8 cellular contexts compared by ENCODE assay signal in the genomic region with DNA sequence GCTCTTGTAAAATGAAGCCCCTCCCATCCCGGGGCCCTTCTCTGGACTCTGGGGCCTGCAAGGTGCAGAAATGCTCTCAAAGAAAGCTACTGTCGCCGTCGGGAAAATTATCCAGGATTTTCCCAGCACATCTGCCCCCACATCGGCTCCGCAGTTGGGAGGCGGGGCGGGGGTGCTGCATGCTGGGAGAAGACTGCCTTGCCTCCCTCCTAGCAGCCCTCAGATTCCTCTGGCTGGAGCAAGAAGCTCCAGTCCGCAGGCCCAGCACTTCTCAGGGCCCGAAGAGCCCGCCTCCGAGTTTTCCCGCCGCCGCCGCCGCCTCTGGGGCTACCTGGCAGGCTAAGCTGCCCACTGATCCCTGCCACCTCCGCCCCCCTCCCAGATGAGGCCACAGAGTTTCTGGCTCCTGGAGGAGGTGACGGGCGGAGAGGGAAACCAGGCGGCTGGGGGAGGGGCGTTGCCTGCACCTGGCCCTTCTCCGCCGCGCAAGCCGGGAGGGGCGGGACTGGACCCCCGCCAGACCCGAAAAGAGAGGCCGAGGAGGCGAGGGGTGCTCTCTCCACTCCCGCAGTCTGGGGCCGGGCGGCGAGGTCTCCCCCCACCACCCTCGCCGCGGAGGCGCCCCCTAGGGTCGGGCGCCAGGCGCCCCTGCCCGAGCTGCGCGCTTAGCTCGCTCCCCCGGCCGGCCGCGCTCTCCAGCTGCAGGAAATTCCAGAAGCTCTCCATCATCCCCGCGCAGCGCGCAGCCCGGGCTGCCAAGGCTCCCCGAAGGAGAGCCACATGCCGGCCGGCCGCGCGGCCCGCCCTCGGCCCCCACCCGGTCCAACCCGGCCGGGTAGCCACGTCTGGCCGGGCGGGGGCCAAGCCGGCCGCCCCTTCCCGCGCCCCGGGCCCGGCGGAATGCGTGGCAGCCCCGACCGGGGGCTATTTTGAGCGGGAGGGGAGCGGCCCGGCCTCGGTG. TPM values are rescaled to one million over a fixed set of nuclear protein-coding genes. Genes with fewer than 3 reads are reported as not detected.
DNase-seq lines count a peak whose midpoint lies in the region; ATAC-seq and TF ChIP-seq lines count a peak whose summit lies in the region.

No MANE protein-coding gene starts in this region.

- intact Hi-C loops in testis (cut with DNase I; ENCODE audit: low total_unique reads) = no loop called here
- intact Hi-C loops in activated CD8-positive, alpha-beta T cell treated with anti-CD3 and anti-CD28 coated beads for 36 hours (cut with micrococcal nuclease) = no loop called here
- intact Hi-C loops in activated T-helper 2 cell treated with anti-CD3 and anti-CD28 coated beads, Interferon-gamma antibody, Interleukin-2, Interleukin-4, amounts not matched to agents 10 μg/mL and 5 μg/mL and 100 μg/mL, durations not matched to agents 14 hours and 24 hours and 36 hours (cut with micrococcal nuclease) = no loop called here

- peaks cover 18% of the 10 kb centered on the region for H3K4me1 Mint-ChIP-seq in activated CD8-positive, alpha-beta T cell treated with anti-CD3 and anti-CD28 coated beads for 36 hours (ENCODE audit: low read depth)
- peaks cover 6% of the 10 kb centered on the region for H3K4me1 Mint-ChIP-seq in activated T-helper 2 cell treated with anti-CD3 and anti-CD28 coated beads, Interferon-gamma antibody, Interleukin-2, Interleukin-4, amounts not matched to agents 10 μg/mL and 5 μg/mL and 100 μg/mL, durations not matched to agents 14 hours and 24 hours and 36 hours (ENCODE audit: low read depth)

- CTCF ChIA-PET in activated CD8-positive, alpha-beta T cell treated with anti-CD3 and anti-CD28 coated beads for 36 hours (lab: Charles Lee) = interaction anchor here (0.9 to 15.1 kb wide), 4 partner anchors 11 to 163 kb away, joined by 3 to 178 read pairs (median 4); no protein-coding TSS in a partner anchor

- TF ChIP-seq CTCF in liver (IDR thresholded peaks at IDR 0.05; ENCODE audit: low read depth, low read length, missing input control) (no peak), testis (IDR thresholded peaks at IDR 0.05) (peak in 1 of 3 experiments; percentile 6)
- no peak for TF ChIP-seq CTCF in activated CD8-positive, alpha-beta T cell treated with anti-CD3 and anti-CD28 coated beads for 36 hours (IDR thresholded peaks at IDR 0.05)

- no peak for TF ChIP-seq POLR2A in testis (IDR thresholded peaks at IDR 0.05)

- TF ChIP-seq RAD21 in liver (IDR thresholded peaks at IDR 0.05) = no peak

- H3K4me3 Mint-ChIP-seq in activated CD8-positive, alpha-beta T cell treated with anti-CD3 and anti-CD28 coated beads for 36 hours = no peak overlapping the region
- H3K4me3 Mint-ChIP-seq in activated T-helper 2 cell treated with anti-CD3 and anti-CD28 coated beads, Interferon-gamma antibody, Interleukin-2, Interleukin-4, amounts not matched to agents 10 μg/mL and 5 μg/mL and 100 μg/mL, durations not matched to agents 14 hours and 24 hours and 36 hours (ENCODE audit: low read depth) = no peak overlapping the region

- no peaks in the 10 kb centered on the region for H3K9me3 Mint-ChIP-seq in activated CD8-positive, alpha-beta T cell treated with anti-CD3 and anti-CD28 coated beads for 36 hours
- H3K9me3 Mint-ChIP-seq in activated T-helper 2 cell treated with anti-CD3 and anti-CD28 coated beads, Interferon-gamma antibody, Interleukin-2, Interleukin-4, amounts not matched to agents 10 μg/mL and 5 μg/mL and 100 μg/mL, durations not matched to agents 14 hours and 24 hours and 36 hours = no peaks in the 10 kb centered on the region

- H3K27ac ChIP-seq in liver (ENCODE audit: low read depth in 1 of 2, low read length in 2 of 2) (peak overlapping the region; percentile 34 to 54), testis (peak overlapping the region; percentile 66 to 92)

- H3K4me1 ChIP-seq in liver (ENCODE audit: control insufficient read depth in 4 of 4, insufficient read depth in 4 of 4, low read length in 3 of 4) = peaks cover 25 to 62% (median 45%) of the 10 kb centered on the region in 4 donors
- H3K4me1 ChIP-seq in testis = peaks cover 80% of the 10 kb centered on the region

- H3K9ac ChIP-seq in liver (ENCODE audit: low read depth in 1 of 2, low read length in 2 of 2) = no peak overlapping the region

- no peak overlapping the region for H3K27ac Mint-ChIP-seq in activated CD8-positive, alpha-beta T cell treated with anti-CD3 and anti-CD28 coated beads for 36 hours
- H3K27ac Mint-ChIP-seq in activated T-helper 2 cell treated with anti-CD3 and anti-CD28 coated beads, Interferon-gamma antibody, Interleukin-2, Interleukin-4, amounts not matched to agents 10 μg/mL and 5 μg/mL and 100 μg/mL, durations not matched to agents 14 hours and 24 hours and 36 hours = no peak overlapping the region

- POLR2A ChIA-PET in activated CD8-positive, alpha-beta T cell treated with anti-CD3 and anti-CD28 coated beads for 36 hours (lab: Charles Lee) = no interaction called here

- H3K36me3 ChIP-seq in liver (ENCODE audit: control insufficient read depth in 4 of 4, insufficient read depth in 3 of 4, low read depth in 1 of 4, low read length in 3 of 4) (no peaks in the 10 kb centered on the region), testis (ENCODE audit: low read depth, missing control alignments) (no peaks in the 10 kb centered on the region)

- H3K27me3 ChIP-seq in liver (ENCODE audit: control insufficient read depth in 4 of 4, insufficient read depth in 4 of 4, low read length in 3 of 4) = no peaks in the 10 kb centered on the region
- no peaks in the 10 kb centered on the region for H3K27me3 ChIP-seq in testis

- peak overlapping the region in 1 of 3 donors; percentile 52 for H3K4me3 ChIP-seq in liver (ENCODE audit: low read depth in 1 of 3, low read length in 3 of 3)
- peak overlapping the region; percentile 50 to 56 for H3K4me3 ChIP-seq in testis

- ATAC-seq in activated CD8-positive, alpha-beta T cell treated with anti-CD3 and anti-CD28 coated beads for 36 hours = no peak

- H3K36me3 Mint-ChIP-seq in activated CD8-positive, alpha-beta T cell treated with anti-CD3 and anti-CD28 coated beads for 36 hours (ENCODE audit: low read depth) = no peaks in the 10 kb centered on the region
- H3K36me3 Mint-ChIP-seq in activated T-helper 2 cell treated with anti-CD3 and anti-CD28 coated beads, Interferon-gamma antibody, Interleukin-2, Interleukin-4, amounts not matched to agents 10 μg/mL and 5 μg/mL and 100 μg/mL, durations not matched to agents 14 hours and 24 hours and 36 hours (ENCODE audit: low read depth) = peaks cover 3% of the 10 kb centered on the region

- peaks cover 4% of the 10 kb centered on the region for H3K27me3 Mint-ChIP-seq in activated CD8-positive, alpha-beta T cell treated with anti-CD3 and anti-CD28 coated beads for 36 hours
- peaks cover 15% of the 10 kb centered on the region for H3K27me3 Mint-ChIP-seq in activated T-helper 2 cell treated with anti-CD3 and anti-CD28 coated beads, Interferon-gamma antibody, Interleukin-2, Interleukin-4, amounts not matched to agents 10 μg/mL and 5 μg/mL and 100 μg/mL, durations not matched to agents 14 hours and 24 hours and 36 hours (ENCODE audit: low read depth)

- H3K9me3 ChIP-seq in liver (ENCODE audit: control insufficient read depth in 4 of 4, low read length in 3 of 4) = no peaks in the 10 kb centered on the region
- no peaks in the 10 kb centered on the region for H3K9me3 ChIP-seq in testis

- WGBS in liver = 26% methylated on average over 83 of the region's 83 CpGs
- 3 to 8% methylated on average over 4 to 34 of the region's 83 CpGs for WGBS in testis, 2 donors

- DNase-seq in DMS79 treated with DMSO at 0.1 percent for 48 hours (lab: John Stamatoyannopoulos, UW) (peak; percentile 93), NCI-H2171 (lab: John Stamatoyannopoulos, UW) (peak; percentile 64), dedifferentiated amniotic fluid mesenchymal stem cell (ENCODE audit: extremely low spot score) (peak; percentile 80), testis (peak; percentile 70), cerebellum (ENCODE audit: low spot score) (no peak)
- no peak for DNase-seq in activated CD8-positive, alpha-beta T cell treated with anti-CD3 and anti-CD28 coated beads for 36 hours
- DNase-seq in activated T-helper 2 cell treated with anti-CD3 and anti-CD28 coated beads, Interferon-gamma antibody, Interleukin-2, Interleukin-4, amounts not matched to agents 10 μg/mL and 5 μg/mL and 100 μg/mL, durations not matched to agents 14 hours and 24 hours and 36 hours (ENCODE audit: low spot score) = no peak

TF ChIP-seq in liver, 16 proteins besides CTCF, POLR2A, EP300 and RAD21:
- no peak for TF ChIP-seq TAF1 (conservative IDR thresholded peaks at IDR 0.05)
- TF ChIP-seq EGR1 (IDR thresholded peaks at IDR 0.05; ENCODE audit: low read depth in 2 of 2) = no peak
- TF ChIP-seq YY1 (IDR thresholded peaks at IDR 0.05) = no peak
- TF ChIP-seq HNF4A (conservative IDR thresholded peaks at IDR 0.05) = no peak
- TF ChIP-seq FOXA1 (IDR thresholded peaks at IDR 0.05) = no peak
TF ChIP-seq in liver: peak in this region for 0.

RNA-seq across cellular contexts. Expression of a gene that starts 28.8 kb away (rescaled TPM):
- 1 to 10 TPM; 4.7 to 6.3 TPM for total RNA-seq in liver
- polyA plus RNA-seq in liver = 1 to 10 TPM; 2.4 to 6.5 TPM
- total RNA-seq in testis = 10 to 100 TPM; 73.7 to 86.8 TPM
- 32.5 TPM for polyA plus RNA-seq in testis (ENCODE audit: insufficient read depth, low read depth, low replicate concordance)
- 26.5 TPM for total RNA-seq in cerebellum
- 10 to 100 TPM; 26.3 to 27.6 TPM for total RNA-seq in activated CD8-positive, alpha-beta T cell treated with anti-CD3 and anti-CD28 coated beads for 36 hours
- 28.5 and 29.3 TPM in 2 replicates for total RNA-seq in activated T-helper 2 cell treated with anti-CD3 and anti-CD28 coated beads, Interferon-gamma antibody, Interleukin-2, Interleukin-4, amounts not matched to agents 10 μg/mL and 5 μg/mL and 100 μg/mL, durations not matched to agents 14 hours and 24 hours and 36 hours

RNA-seq across cellular contexts. Expression of a gene that starts 59.8 kb away (rescaled TPM):
- total RNA-seq in liver = 10 to 100 TPM in 1 of 2 donors, 1 to 10 TPM in 1; 7.8 to 20.2 TPM
- 1 to 10 TPM; 2.8 to 4.6 TPM for polyA plus RNA-seq in liver
- 10 to 100 TPM in 1 of 2 donors, 1 to 10 TPM in 1; 10.0 to 10.2 TPM for total RNA-seq in testis
- polyA plus RNA-seq in testis (ENCODE audit: insufficient read depth, low read depth, low replicate concordance) = 5.2 TPM
- 1.9 TPM for total RNA-seq in cerebellum
- under 1 TPM; 0.51 to 0.56 TPM for total RNA-seq in activated CD8-positive, alpha-beta T cell treated with anti-CD3 and anti-CD28 coated beads for 36 hours
- total RNA-seq in activated T-helper 2 cell treated with anti-CD3 and anti-CD28 coated beads, Interferon-gamma antibody, Interleukin-2, Interleukin-4, amounts not matched to agents 10 μg/mL and 5 μg/mL and 100 μg/mL, durations not matched to agents 14 hours and 24 hours and 36 hours = 0.07 and 0.25 TPM in 2 replicates

Comparison
In these comparisons a context has a peak if more than half of its experiments do, and no peak if none do; other contexts are left out.
1. DNase-seq: peak in DMS79 treated with DMSO at 0.1 percent for 48 hours (single experiment), NCI-H2171 (single experiment), dedifferentiated amniotic fluid mesenchymal stem cell (single experiment) and testis (single experiment); none in cerebellum (single experiment), activated CD8-positive, alpha-beta T cell treated with anti-CD3 and anti-CD28 coated beads for 36 hours (single experiment) and activated T-helper 2 cell treated with anti-CD3 and anti-CD28 coated beads, Interferon-gamma antibody, Interleukin-2, Interleukin-4, amounts not matched to agents 10 μg/mL and 5 μg/mL and 100 μg/mL, durations not matched to agents 14 hours and 24 hours and 36 hours (single experiment).